Comparison of ENCODE assay signal across 13 cellular contexts in genomic region chr11:100849009-100849913, GRCh38.
DNase-seq lines count a peak whose midpoint lies in the region; FAIRE-seq and TF ChIP-seq lines count a peak whose summit lies in the region.
"Had no signal": no experiment of that assay in that cellular context is flagged by ENCODE, and none has a peak within 500 bp of the region (broad histone marks: within the 10 kb centered on the region; RNA-seq: fewer than 3 reads in every experiment).

No MANE protein-coding gene starts in this region.

- H4K20me1 ChIP-seq in fibroblast of lung (ENCODE audit: control insufficient read depth, extremely low read depth, insufficient read depth, low read length) = no peaks in the 10 kb centered on the region
- H4K20me1 ChIP-seq in neural progenitor cell (ENCODE audit: low read depth) = no peaks in the 10 kb centered on the region

- H3K9ac ChIP-seq in fibroblast of lung (ENCODE audit: insufficient read depth, low read length) (no peak overlapping the region), neural progenitor cell (no peak overlapping the region)
- H3K9ac ChIP-seq: BLaER1 treated with 17β-estradiol and CSF1 and Interleukin-3, amounts not matched to agents 10 nM and 100 nM had no signal

- no peaks in the 10 kb centered on the region for H3K9me3 Mint-ChIP-seq in neural progenitor cell
- H3K9me3 Mint-ChIP-seq: activated naive CD8-positive, alpha-beta T cell treated with anti-CD3 and anti-CD28 coated beads for 36 hours had no signal

- H3K4me1 Mint-ChIP-seq in neural progenitor cell = no peaks in the 10 kb centered on the region
- H3K4me1 Mint-ChIP-seq: activated CD4-positive, alpha-beta memory T cell treated with anti-CD3 and anti-CD28 coated beads, Interleukin-2, amount 10 ng/mL, durations not matched to agents 7 days and 5 days; activated naive CD8-positive, alpha-beta T cell treated with anti-CD3 and anti-CD28 coated beads for 36 hours had no signal

- H3K27me3 ChIP-seq in ACC112 (ENCODE audit: insufficient read depth, low read length) = no peaks in the 10 kb centered on the region
- H3K27me3 ChIP-seq in fibroblast of lung (ENCODE audit: control insufficient read depth, insufficient read depth, low read length) = no peaks in the 10 kb centered on the region
- H3K27me3 ChIP-seq in neural progenitor cell = no peaks in the 10 kb centered on the region
- no peaks in the 10 kb centered on the region for H3K27me3 ChIP-seq in effector memory CD4-positive, alpha-beta T cell (replicated peaks; ENCODE audit: control insufficient read depth, insufficient read depth, low read length, poor library complexity, severe bottlenecking)
- H3K27me3 ChIP-seq: BLaER1 treated with 17β-estradiol and CSF1 and Interleukin-3, amounts not matched to agents 10 nM and 100 nM had no signal

- H3K36me3 Mint-ChIP-seq in neural progenitor cell = no peaks in the 10 kb centered on the region
- H3K36me3 Mint-ChIP-seq: activated naive CD8-positive, alpha-beta T cell treated with anti-CD3 and anti-CD28 coated beads for 36 hours had no signal

- no peaks in the 10 kb centered on the region for H3K36me3 ChIP-seq in ACC112 (ENCODE audit: insufficient read depth, low read length)
- no peaks in the 10 kb centered on the region for H3K36me3 ChIP-seq in fibroblast of lung (ENCODE audit: control insufficient read depth, insufficient read depth, low read length)
- no peaks in the 10 kb centered on the region for H3K36me3 ChIP-seq in neural progenitor cell
- no peaks in the 10 kb centered on the region for H3K36me3 ChIP-seq in effector memory CD4-positive, alpha-beta T cell (ENCODE audit: control insufficient read depth, insufficient read depth, low read length)
- H3K36me3 ChIP-seq: BLaER1 treated with 17β-estradiol and CSF1 and Interleukin-3, amounts not matched to agents 10 nM and 100 nM had no signal

- H3K4me3 ChIP-seq in ACC112 (ENCODE audit: low read depth, low read length) = peak overlapping the region; percentile 39; the same call in 1 of the 2 replicates
- no peak overlapping the region for H3K4me3 ChIP-seq in fibroblast of lung (replicated peaks in 1 of 4; ENCODE audit: control extremely low read depth in 1 of 4, insufficient read depth in 1 of 4, low read depth in 3 of 4, low read length in 4 of 4)
- no peak overlapping the region for H3K4me3 ChIP-seq in neural progenitor cell
- no peak overlapping the region for H3K4me3 ChIP-seq in effector memory CD4-positive, alpha-beta T cell (ENCODE audit: insufficient read depth, low read depth, low read length, poor library complexity, severe bottlenecking)
- H3K4me3 ChIP-seq: BLaER1 treated with 17β-estradiol and CSF1 and Interleukin-3, amounts not matched to agents 10 nM and 100 nM; K562 had no signal

- peaks cover 21% of the 10 kb centered on the region for H3K4me1 ChIP-seq in ACC112 (ENCODE audit: control insufficient read depth, insufficient read depth, low read length, unreplicated experiment)
- peaks cover 4% of the 10 kb centered on the region for H3K4me1 ChIP-seq in fibroblast of lung (ENCODE audit: control insufficient read depth, extremely low read depth, insufficient read depth, low read length)
- no peaks in the 10 kb centered on the region for H3K4me1 ChIP-seq in neural progenitor cell
- no peaks in the 10 kb centered on the region for H3K4me1 ChIP-seq in effector memory CD4-positive, alpha-beta T cell (ENCODE audit: control insufficient read depth, insufficient read depth, low read length, poor library complexity, severe bottlenecking)
- H3K4me1 ChIP-seq: BLaER1 treated with 17β-estradiol and CSF1 and Interleukin-3, amounts not matched to agents 10 nM and 100 nM had no signal

- H3F3A ChIP-seq in neural progenitor cell (ENCODE audit: low read depth) = no peaks in the 10 kb centered on the region

- H3K4me2 ChIP-seq in fibroblast of lung (ENCODE audit: extremely low read depth, insufficient read depth, low read length) (peak overlapping the region; percentile 54), neural progenitor cell (no peak overlapping the region)
- H3K4me2 ChIP-seq: BLaER1 treated with 17β-estradiol and CSF1 and Interleukin-3, amounts not matched to agents 10 nM and 100 nM had no signal

- H2AFZ ChIP-seq in ACC112 (ENCODE audit: low read length, unreplicated experiment) = peak overlapping the region; percentile 71
- H2AFZ ChIP-seq in fibroblast of lung (ENCODE audit: low read length) = no peak overlapping the region
- no peak overlapping the region for H2AFZ ChIP-seq in neural progenitor cell (replicated peaks)

- no peak for TF ChIP-seq CTCF in fibroblast of lung (conservative IDR thresholded peaks at IDR 0.05 in 1 of 2, IDR thresholded peaks at IDR 0.05 in 1 of 2; ENCODE audit: low read depth in 1 of 2, low read length in 2 of 2)
- TF ChIP-seq CTCF in neural progenitor cell (IDR thresholded peaks at IDR 0.05) = no peak

- no peaks in the 10 kb centered on the region for H3K27me3 Mint-ChIP-seq in neural progenitor cell (ENCODE audit: insufficient read depth, low read depth)
- H3K27me3 Mint-ChIP-seq: activated CD4-positive, alpha-beta memory T cell treated with anti-CD3 and anti-CD28 coated beads, Interleukin-2, amount 10 ng/mL, durations not matched to agents 7 days and 5 days; activated naive CD8-positive, alpha-beta T cell treated with anti-CD3 and anti-CD28 coated beads for 36 hours had no signal

- FAIRE-seq in HTR-8/SVneo (lab: Jason Lieb, UNC) = no peak
- FAIRE-seq: K562 had no signal

- H3K4me3 Mint-ChIP-seq in neural progenitor cell = no peak overlapping the region
- H3K4me3 Mint-ChIP-seq: activated CD4-positive, alpha-beta memory T cell treated with anti-CD3 and anti-CD28 coated beads, Interleukin-2, amount 10 ng/mL, durations not matched to agents 7 days and 5 days; activated naive CD8-positive, alpha-beta T cell treated with anti-CD3 and anti-CD28 coated beads for 36 hours had no signal

- H3K9me3 ChIP-seq in fibroblast of lung (ENCODE audit: control insufficient read depth, insufficient read depth, low read depth, low read length) = no peaks in the 10 kb centered on the region
- no peaks in the 10 kb centered on the region for H3K9me3 ChIP-seq in neural progenitor cell (ENCODE audit: low read depth)
- no peaks in the 10 kb centered on the region for H3K9me3 ChIP-seq in effector memory CD4-positive, alpha-beta T cell (ENCODE audit: control insufficient read depth, low read length)
- H3K9me3 ChIP-seq: BLaER1 treated with 17β-estradiol and CSF1 and Interleukin-3, amounts not matched to agents 10 nM and 100 nM had no signal

- no peak overlapping the region for H3K27ac Mint-ChIP-seq in neural progenitor cell
- H3K27ac Mint-ChIP-seq: activated CD4-positive, alpha-beta memory T cell treated with anti-CD3 and anti-CD28 coated beads, Interleukin-2, amount 10 ng/mL, durations not matched to agents 7 days and 5 days; activated naive CD8-positive, alpha-beta T cell treated with anti-CD3 and anti-CD28 coated beads for 36 hours had no signal

- no peaks in the 10 kb centered on the region for H3K79me2 ChIP-seq in ACC112 (ENCODE audit: control insufficient read depth, insufficient read depth, low read length, unreplicated experiment)
- no peaks in the 10 kb centered on the region for H3K79me2 ChIP-seq in fibroblast of lung (ENCODE audit: control insufficient read depth, insufficient read depth, low read length)
- H3K79me2 ChIP-seq in neural progenitor cell (ENCODE audit: low read depth) = no peaks in the 10 kb centered on the region

- peak; percentile 90 for DNase-seq in HS-5 (ENCODE audit: low read depth)
- DNase-seq in fibroblast of lung (ENCODE audit: low read depth in 2 of 2) = peak; percentile 83 to 95
- peak; percentile 41 for DNase-seq in myocyte (ENCODE audit: low read depth)
- no peak for DNase-seq in cortex of kidney (lab: John Stamatoyannopoulos, UW)
- DNase-seq in neural progenitor cell (ENCODE audit: low spot score) = no peak
- DNase-seq in effector memory CD4-positive, alpha-beta T cell = no peak
- DNase-seq in HTR-8/SVneo (ENCODE audit: insufficient read length, low spot score) = no peak
- DNase-seq: activated CD4-positive, alpha-beta memory T cell treated with anti-CD3 and anti-CD28 coated beads, Interleukin-2, amount 10 ng/mL, durations not matched to agents 7 days and 5 days; activated naive CD8-positive, alpha-beta T cell treated with anti-CD3 and anti-CD28 coated beads for 36 hours; left colon had no signal

- H3K27ac ChIP-seq in ACC112 (ENCODE audit: low read depth, low read length) (peak overlapping the region; percentile 69), fibroblast of lung (ENCODE audit: insufficient read depth, low read length) (peak overlapping the region; percentile 51), neural progenitor cell (no peak overlapping the region)
- no peak overlapping the region for H3K27ac ChIP-seq in effector memory CD4-positive, alpha-beta T cell (ENCODE audit: insufficient read depth, low read length, poor library complexity, severe bottlenecking)
- H3K27ac ChIP-seq: BLaER1 treated with 17β-estradiol and CSF1 and Interleukin-3, amounts not matched to agents 10 nM and 100 nM had no signal

Comparison
In these comparisons a context has a peak if more than half of its experiments do, and no peak if none do; other contexts are left out.
1. H3K27ac ChIP-seq: peak in ACC112 (single experiment) and fibroblast of lung (single experiment); none in neural progenitor cell (single experiment) and effector memory CD4-positive, alpha-beta T cell (single experiment).
2. DNase-seq: peak in HS-5 (single experiment), fibroblast of lung (2 of 2) and myocyte (single experiment); none in cortex of kidney (single experiment), neural progenitor cell (single experiment), effector memory CD4-positive, alpha-beta T cell (0 of 3) and HTR-8/SVneo (single experiment).